Comparison of ENCODE assay signal across 24 cellular contexts in the genomic region with DNA sequence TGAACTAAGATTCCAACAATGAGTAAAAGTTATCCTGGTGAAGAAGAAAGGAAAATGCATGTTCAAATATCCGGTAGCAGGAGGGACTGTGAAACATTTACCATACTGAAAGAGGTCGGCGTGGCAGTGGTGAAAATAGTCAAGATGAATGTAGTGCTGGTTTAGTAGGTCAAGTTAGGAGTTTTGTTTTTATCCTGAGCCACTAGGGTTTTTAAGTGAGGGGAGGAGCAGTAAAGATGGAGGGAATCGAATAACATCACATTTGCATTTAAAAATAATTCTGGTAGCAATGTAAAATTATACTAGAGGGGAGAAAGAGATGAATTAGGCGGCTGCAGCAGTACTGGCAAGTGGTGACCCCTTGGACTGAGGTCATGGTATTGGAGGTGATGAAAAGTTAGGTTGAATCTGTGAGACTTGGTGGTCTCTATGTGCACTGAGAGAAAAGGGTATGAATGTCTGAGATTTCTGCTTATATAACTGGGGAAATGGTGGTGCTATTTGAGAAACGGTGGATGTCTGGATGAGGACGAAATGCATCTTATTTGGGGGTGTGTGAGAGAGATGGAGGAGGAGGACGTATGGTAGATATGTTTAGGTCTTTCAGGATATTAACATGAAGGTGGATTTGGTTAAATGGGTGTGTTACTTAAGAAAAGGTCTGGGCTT. TPM values are rescaled to one million over a fixed set of nuclear protein-coding genes. Genes with fewer than 3 reads are reported as not detected.
DNase-seq lines count a peak whose midpoint lies in the region; ATAC-seq and TF ChIP-seq lines count a peak whose summit lies in the region.
"Had no signal": no experiment of that assay in that cellular context is flagged by ENCODE, and none has a peak within 500 bp of the region (broad histone marks: within the 10 kb centered on the region; RNA-seq: fewer than 3 reads in every experiment).

No MANE protein-coding gene starts in this region.

- H3K27ac Mint-ChIP-seq in activated CD8-positive, alpha-beta T cell treated with anti-CD3 and anti-CD28 coated beads for 36 hours: no peak overlapping the region
- H3K27ac Mint-ChIP-seq in activated CD8-positive, alpha-beta T cell treated with anti-CD3 and anti-CD28 coated beads, Interleukin-2, amount 10 ng/mL, durations not matched to agents 7 days and 5 days: no peak overlapping the region
- no peak overlapping the region for H3K27ac Mint-ChIP-seq in stimulated activated effector memory CD8-positive, alpha-beta T cell treated with anti-CD3 and anti-CD28 coated beads, Interleukin-12 subunit alpha, Interleukin-12 subunit beta, amount 100 ng/mL, for 72 hours
- H3K27ac Mint-ChIP-seq: activated naive CD8-positive, alpha-beta T cell treated with anti-CD3 and anti-CD28 coated beads, Interleukin-2, amount 10 ng/mL, durations not matched to agents 7 days and 5 days; T-helper 17 cell had no signal

- no peak for ATAC-seq in activated CD8-positive, alpha-beta T cell treated with anti-CD3 and anti-CD28 coated beads for 36 hours
- no peak for ATAC-seq in activated CD8-positive, alpha-beta T cell treated with anti-CD3 and anti-CD28 coated beads, Interleukin-2, amount 10 ng/mL, durations not matched to agents 7 days and 5 days
- peak; percentile 35 for ATAC-seq in stimulated activated effector memory CD8-positive, alpha-beta T cell treated with anti-CD3 and anti-CD28 coated beads, Interleukin-12 subunit alpha, Interleukin-12 subunit beta, amount 100 ng/mL, for 72 hours
- no peak for ATAC-seq in GM18867 (IDR thresholded peaks at IDR 0.05; ENCODE audit: unreplicated experiment)
- ATAC-seq in GM21367 (IDR thresholded peaks at IDR 0.05; ENCODE audit: unreplicated experiment): no peak
- ATAC-seq: foreskin keratinocyte, sciatic nerve had no signal

- H3K4me3 ChIP-seq in NB4 (ENCODE audit: low read depth, low read length) (peak overlapping the region; percentile 93), coronary artery (peak overlapping the region; percentile 6)
- H3K4me3 ChIP-seq: SK-N-MC had no signal

- TF ChIP-seq POLR2A in NB4 (IDR thresholded peaks at IDR 0.05; ENCODE audit: extremely low read depth, insufficient read length): no peak

- intact Hi-C loops in activated CD8-positive, alpha-beta T cell treated with anti-CD3 and anti-CD28 coated beads for 36 hours (cut with micrococcal nuclease): no loop called here

- H3K4me3 Mint-ChIP-seq in activated CD8-positive, alpha-beta T cell treated with anti-CD3 and anti-CD28 coated beads for 36 hours: no peak overlapping the region
- H3K4me3 Mint-ChIP-seq in activated CD8-positive, alpha-beta T cell treated with anti-CD3 and anti-CD28 coated beads, Interleukin-2, amount 10 ng/mL, durations not matched to agents 7 days and 5 days: no peak overlapping the region
- no peak overlapping the region for H3K4me3 Mint-ChIP-seq in stimulated activated effector memory CD8-positive, alpha-beta T cell treated with anti-CD3 and anti-CD28 coated beads, Interleukin-12 subunit alpha, Interleukin-12 subunit beta, amount 100 ng/mL, for 72 hours
- H3K4me3 Mint-ChIP-seq: activated naive CD8-positive, alpha-beta T cell treated with anti-CD3 and anti-CD28 coated beads, Interleukin-2, amount 10 ng/mL, durations not matched to agents 7 days and 5 days; T-helper 17 cell had no signal

- no peak for TF ChIP-seq CTCF in activated CD8-positive, alpha-beta T cell treated with anti-CD3 and anti-CD28 coated beads for 36 hours (IDR thresholded peaks at IDR 0.05)
- no peak for TF ChIP-seq CTCF in NB4 (IDR thresholded peaks at IDR 0.05; ENCODE audit: low read depth, low read length)
- TF ChIP-seq CTCF in coronary artery (IDR thresholded peaks at IDR 0.05): no peak

- H3K9me3 Mint-ChIP-seq in activated CD8-positive, alpha-beta T cell treated with anti-CD3 and anti-CD28 coated beads for 36 hours: no peaks in the 10 kb centered on the region
- H3K9me3 Mint-ChIP-seq in activated CD8-positive, alpha-beta T cell treated with anti-CD3 and anti-CD28 coated beads, Interleukin-2, amount 10 ng/mL, durations not matched to agents 7 days and 5 days (ENCODE audit: insufficient read depth): no peaks in the 10 kb centered on the region
- H3K9me3 Mint-ChIP-seq in stimulated activated effector memory CD8-positive, alpha-beta T cell treated with anti-CD3 and anti-CD28 coated beads, Interleukin-12 subunit alpha, Interleukin-12 subunit beta, amount 100 ng/mL, for 72 hours: no peaks in the 10 kb centered on the region
- H3K9me3 Mint-ChIP-seq: activated naive CD8-positive, alpha-beta T cell treated with anti-CD3 and anti-CD28 coated beads, Interleukin-2, amount 10 ng/mL, durations not matched to agents 7 days and 5 days had no signal

- POLR2A ChIA-PET in activated CD8-positive, alpha-beta T cell treated with anti-CD3 and anti-CD28 coated beads for 36 hours (lab: Charles Lee): interaction anchor here (0.6 kb wide), 1 partner anchor 338 kb away, joined by 3 read pairs; no protein-coding TSS in a partner anchor
- POLR2A ChIA-PET in activated CD8-positive, alpha-beta T cell treated with anti-CD3 and anti-CD28 coated beads, Interleukin-2, amount 10 ng/mL, durations not matched to agents 7 days and 5 days (lab: Charles Lee): no interaction called here

- peak; percentile 25 for DNase-seq in activated CD8-positive, alpha-beta T cell treated with anti-CD3 and anti-CD28 coated beads for 36 hours
- no peak for DNase-seq in activated CD8-positive, alpha-beta T cell treated with anti-CD3 and anti-CD28 coated beads, Interleukin-2, amount 10 ng/mL, durations not matched to agents 7 days and 5 days
- DNase-seq in NB4 (ENCODE audit: low read depth) (no peak), coronary artery (ENCODE audit: low spot score) (no peak), Ammon's horn (ENCODE audit: low spot score) (no peak)
- DNase-seq in stimulated activated effector memory CD8-positive, alpha-beta T cell treated with anti-CD3 and anti-CD28 coated beads, Interleukin-12 subunit alpha, Interleukin-12 subunit beta, amount 100 ng/mL, for 72 hours (ENCODE audit: low spot score in 2 of 2): no peak
- DNase-seq: activated CD8-positive, alpha-beta memory T cell treated with anti-CD3 and anti-CD28 coated beads for 24 hours; activated effector memory CD4-positive, alpha-beta T cell treated with anti-CD3 and anti-CD28 coated beads, Interleukin-2, amount 50 U/mL, for 16 hours; activated naive CD8-positive, alpha-beta T cell treated with anti-CD3 and anti-CD28 coated beads, Interleukin-2, amount 10 ng/mL, durations not matched to agents 7 days and 5 days; BE2C; foreskin keratinocyte; left colon; mammary epithelial cell; NCI-H1092 treated with DMSO at 0.1 percent for 48 hours; NCI-H1930; NCI-H2227 treated with DMSO at 0.1 percent for 48 hours; NCI-H69; stimulated activated naive CD4-positive, alpha-beta T cell treated with Interleukin-2 at 50 U/mL for 16 hours; T-helper 17 cell had no signal

- no peak overlapping the region for H3K27ac ChIP-seq in coronary artery
- H3K27ac ChIP-seq: foreskin keratinocyte, SK-N-MC had no signal

- H3K36me3 Mint-ChIP-seq in activated CD8-positive, alpha-beta T cell treated with anti-CD3 and anti-CD28 coated beads for 36 hours (ENCODE audit: low read depth): peaks cover 10% of the 10 kb centered on the region
- peaks cover 6% of the 10 kb centered on the region for H3K36me3 Mint-ChIP-seq in activated CD8-positive, alpha-beta T cell treated with anti-CD3 and anti-CD28 coated beads, Interleukin-2, amount 10 ng/mL, durations not matched to agents 7 days and 5 days (ENCODE audit: low read depth)
- H3K36me3 Mint-ChIP-seq in stimulated activated effector memory CD8-positive, alpha-beta T cell treated with anti-CD3 and anti-CD28 coated beads, Interleukin-12 subunit alpha, Interleukin-12 subunit beta, amount 100 ng/mL, for 72 hours: peaks cover 11% of the 10 kb centered on the region

- H3K4me1 Mint-ChIP-seq in activated CD8-positive, alpha-beta T cell treated with anti-CD3 and anti-CD28 coated beads for 36 hours (ENCODE audit: low read depth): peaks cover 40% of the 10 kb centered on the region
- H3K4me1 Mint-ChIP-seq in activated CD8-positive, alpha-beta T cell treated with anti-CD3 and anti-CD28 coated beads, Interleukin-2, amount 10 ng/mL, durations not matched to agents 7 days and 5 days (ENCODE audit: low read depth): peaks cover 40% of the 10 kb centered on the region
- H3K4me1 Mint-ChIP-seq in stimulated activated effector memory CD8-positive, alpha-beta T cell treated with anti-CD3 and anti-CD28 coated beads, Interleukin-12 subunit alpha, Interleukin-12 subunit beta, amount 100 ng/mL, for 72 hours: peaks cover 22% of the 10 kb centered on the region

- no peaks in the 10 kb centered on the region for H3K27me3 Mint-ChIP-seq in activated CD8-positive, alpha-beta T cell treated with anti-CD3 and anti-CD28 coated beads for 36 hours
- no peaks in the 10 kb centered on the region for H3K27me3 Mint-ChIP-seq in activated CD8-positive, alpha-beta T cell treated with anti-CD3 and anti-CD28 coated beads, Interleukin-2, amount 10 ng/mL, durations not matched to agents 7 days and 5 days (ENCODE audit: low read depth)
- H3K27me3 Mint-ChIP-seq: activated naive CD8-positive, alpha-beta T cell treated with anti-CD3 and anti-CD28 coated beads, Interleukin-2, amount 10 ng/mL, durations not matched to agents 7 days and 5 days; T-helper 17 cell had no signal

- CTCF ChIA-PET in activated CD8-positive, alpha-beta T cell treated with anti-CD3 and anti-CD28 coated beads for 36 hours (lab: Charles Lee): no interaction called here
- CTCF ChIA-PET in activated CD8-positive, alpha-beta T cell treated with anti-CD3 and anti-CD28 coated beads, Interleukin-2, amount 10 ng/mL, durations not matched to agents 7 days and 5 days (lab: Charles Lee): no interaction called here

RNA-seq across cellular contexts. Expression of a gene that starts 5.9 kb away (rescaled TPM):
- total RNA-seq in activated CD8-positive, alpha-beta T cell treated with anti-CD3 and anti-CD28 coated beads for 36 hours: 100 to 1,000 TPM; 146 to 152 TPM
- 100 to 1,000 TPM; 138 to 142 TPM for total RNA-seq in activated CD8-positive, alpha-beta T cell treated with anti-CD3 and anti-CD28 coated beads, Interleukin-2, amount 10 ng/mL, durations not matched to agents 7 days and 5 days

RNA-seq across cellular contexts. Expression of a gene that starts 33.9 kb away (rescaled TPM):
- not detected for total RNA-seq in activated CD8-positive, alpha-beta T cell treated with anti-CD3 and anti-CD28 coated beads for 36 hours
- not detected for total RNA-seq in activated CD8-positive, alpha-beta T cell treated with anti-CD3 and anti-CD28 coated beads, Interleukin-2, amount 10 ng/mL, durations not matched to agents 7 days and 5 days
- total RNA-seq: activated naive CD8-positive, alpha-beta T cell treated with anti-CD3 and anti-CD28 coated beads, Interleukin-2, amount 10 ng/mL, durations not matched to agents 7 days and 5 days; cardiac septum; foreskin keratinocyte; left colon; mammary epithelial cell; sciatic nerve; T-helper 17 cell had no signal
